Comparison of ENCODE assay signal across 26 cellular contexts in genomic region chr4:1663549-1663948, GRCh38. TPM values are rescaled to one million over a fixed set of nuclear protein-coding genes. Genes with fewer than 3 reads are reported as not detected.
"Had no signal": no experiment of that assay in that cellular context is flagged by ENCODE, and none has a peak within 500 bp of the region (broad histone marks: within the 10 kb centered on the region; RNA-seq: fewer than 3 reads in every experiment).

No MANE protein-coding gene starts in this region.

- H2AFZ ChIP-seq: hepatocyte, neural progenitor cell had no signal

- ATAC-seq: natural killer cell; right lobe of liver; stimulated activated memory B cell treated with anti-CD40 and anti-IgM and Interleukin-4, amounts not matched to agents 10 μg/mL and 1 μg/mL and 100 μg/mL, for 72 hours; stimulated activated naive CD8-positive, alpha-beta T cell treated with anti-CD3 and anti-CD28 coated beads, Interleukin-15, amount 100 ng/mL, for 72 hours had no signal

- H3K9ac ChIP-seq: neural progenitor cell had no signal

- H3K27ac Mint-ChIP-seq: memory B cell; naive B cell; natural killer cell; nephron progenitor cell; neural progenitor cell; progenitor cell of endocrine pancreas; stimulated activated memory B cell treated with anti-CD40 and anti-IgM and Interleukin-4, amounts not matched to agents 10 μg/mL and 1 μg/mL and 100 μg/mL, for 72 hours; stimulated activated naive CD8-positive, alpha-beta T cell treated with anti-CD3 and anti-CD28 coated beads, Interleukin-15, amount 100 ng/mL, for 72 hours had no signal

- H3K4me2 ChIP-seq: hepatocyte, neural progenitor cell, smooth muscle cell had no signal

- DNase-seq: islet precursor cell; left ventricle myocardium inferior; naive B cell; natural killer cell; nephron progenitor cell; ovary; right lobe of liver; stimulated activated CD4-positive, alpha-beta T cell treated with anti-CD3 and anti-CD28 coated beads, Interleukin-1b, Interleukin-23, amount 100 ng/mL, for 48 hours; stimulated activated CD4-positive, alpha-beta T cell treated with anti-CD3 and anti-CD28 coated beads, Interleukin-2, amount 100 ng/mL, for 48 hours; stimulated activated CD4-positive, alpha-beta T cell treated with anti-CD3 and anti-CD28 coated beads, Interleukin-4, amount 100 ng/mL, for 4 hours; stimulated activated CD8-positive, alpha-beta memory T cell treated with anti-CD3 and anti-CD28 coated beads, Interleukin-4, amount 100 ng/mL, for 48 hours; stimulated activated naive CD4-positive, alpha-beta T cell treated with Interleukin-2 at 50 U/mL for 16 hours; stimulated activated naive CD8-positive, alpha-beta T cell treated with anti-CD3 and anti-CD28 coated beads, Interleukin-15, amount 100 ng/mL, for 72 hours; substantia nigra; upper lobe of left lung had no signal

- H3K79me2 ChIP-seq: hepatocyte had no signal

- H3K9me3 Mint-ChIP-seq: memory B cell; naive B cell; natural killer cell; nephron progenitor cell; neural progenitor cell; stimulated activated memory B cell treated with anti-CD40 and anti-IgM and Interleukin-4, amounts not matched to agents 10 μg/mL and 1 μg/mL and 100 μg/mL, for 72 hours; stimulated activated naive CD8-positive, alpha-beta T cell treated with anti-CD3 and anti-CD28 coated beads, Interleukin-15, amount 100 ng/mL, for 72 hours had no signal

- H3K27me3 Mint-ChIP-seq: memory B cell; naive B cell; progenitor cell of endocrine pancreas; stimulated activated memory B cell treated with anti-CD40 and anti-IgM and Interleukin-4, amounts not matched to agents 10 μg/mL and 1 μg/mL and 100 μg/mL, for 72 hours; stimulated activated naive CD8-positive, alpha-beta T cell treated with anti-CD3 and anti-CD28 coated beads, Interleukin-15, amount 100 ng/mL, for 72 hours had no signal

- H3K4me3 Mint-ChIP-seq: memory B cell; natural killer cell; nephron progenitor cell; neural progenitor cell; stimulated activated memory B cell treated with anti-CD40 and anti-IgM and Interleukin-4, amounts not matched to agents 10 μg/mL and 1 μg/mL and 100 μg/mL, for 72 hours; stimulated activated naive CD8-positive, alpha-beta T cell treated with anti-CD3 and anti-CD28 coated beads, Interleukin-15, amount 100 ng/mL, for 72 hours had no signal

- H3K27me3 ChIP-seq: hepatocyte, neural progenitor cell, neutrophil, ovary, right atrium auricular region, right lobe of liver, tibial nerve, upper lobe of left lung, vagina had no signal

- H3K4me1 Mint-ChIP-seq: memory B cell; naive B cell; natural killer cell; stimulated activated memory B cell treated with anti-CD40 and anti-IgM and Interleukin-4, amounts not matched to agents 10 μg/mL and 1 μg/mL and 100 μg/mL, for 72 hours; stimulated activated naive CD8-positive, alpha-beta T cell treated with anti-CD3 and anti-CD28 coated beads, Interleukin-15, amount 100 ng/mL, for 72 hours had no signal

- H3K36me3 ChIP-seq: left ventricle myocardium inferior, neural progenitor cell, neutrophil, ovary, right atrium auricular region, right lobe of liver, upper lobe of left lung, vagina had no signal

- H3K4me3 ChIP-seq: hepatocyte, left ventricle myocardium inferior, lung, neural progenitor cell, ovary, right atrium auricular region, right lobe of liver, smooth muscle cell, tibial nerve, upper lobe of left lung, vagina had no signal

- H3K4me1 ChIP-seq: right lobe of liver, tibial nerve, upper lobe of left lung, vagina had no signal

- H3K9me3 ChIP-seq: left ventricle myocardium inferior, neutrophil, ovary, right atrium auricular region, right lobe of liver, tibial nerve, upper lobe of left lung, vagina had no signal

- H3K27ac ChIP-seq: hepatocyte, left ventricle myocardium inferior, neural progenitor cell, neutrophil, ovary, right atrium auricular region, right lobe of liver, tibial nerve, upper lobe of left lung, vagina had no signal

- H3K36me3 Mint-ChIP-seq: naive B cell; natural killer cell; neural progenitor cell; stimulated activated memory B cell treated with anti-CD40 and anti-IgM and Interleukin-4, amounts not matched to agents 10 μg/mL and 1 μg/mL and 100 μg/mL, for 72 hours had no signal

RNA-seq across cellular contexts. Expression of gene FAM53A, which starts 20.6 kb away (rescaled TPM):
- total RNA-seq: smooth muscle cell had no signal
